Comparison of ENCODE assay signal across 21 cellular contexts in genomic region chr13:99013951-99014350, GRCh38.
"Had no signal": no experiment of that assay in that cellular context is flagged by ENCODE, and none has a peak within 500 bp of the region (broad histone marks: within the 10 kb centered on the region; RNA-seq: fewer than 3 reads in every experiment).

No MANE protein-coding gene starts in this region.

- H3K27ac ChIP-seq: breast epithelium, left ventricle myocardium inferior, pancreas, sigmoid colon, spleen, thyroid gland had no signal

- H3K9me3 ChIP-seq: breast epithelium, left ventricle myocardium inferior, mucosa of descending colon, pancreas, sigmoid colon, spleen, thyroid gland had no signal

- H3K27ac Mint-ChIP-seq: activated naive CD8-positive, alpha-beta T cell treated with anti-CD3 and anti-CD28 coated beads, Interleukin-2, amount 50 U/mL, for 24 hours; naive B cell had no signal

- H3K4me3 ChIP-seq: breast epithelium, left ventricle myocardium inferior, mucosa of descending colon, pancreas, sigmoid colon, spleen, thyroid gland had no signal

- H3K36me3 Mint-ChIP-seq: naive B cell had no signal

- H3K9me3 Mint-ChIP-seq: activated naive CD4-positive, alpha-beta T cell treated with anti-CD3 and anti-CD28 coated beads, Interleukin-2, amount 10 ng/mL, durations not matched to agents 7 days and 5 days; activated naive CD8-positive, alpha-beta T cell treated with anti-CD3 and anti-CD28 coated beads, Interleukin-2, amount 50 U/mL, for 24 hours; naive B cell had no signal

- H3K27me3 Mint-ChIP-seq: activated naive CD4-positive, alpha-beta T cell treated with anti-CD3 and anti-CD28 coated beads, Interleukin-2, amount 10 ng/mL, durations not matched to agents 7 days and 5 days; activated naive CD8-positive, alpha-beta T cell treated with anti-CD3 and anti-CD28 coated beads, Interleukin-2, amount 50 U/mL, for 24 hours had no signal

- H3K4me1 ChIP-seq: breast epithelium, pancreas had no signal

- H3K4me3 Mint-ChIP-seq: activated naive CD4-positive, alpha-beta T cell treated with anti-CD3 and anti-CD28 coated beads, Interleukin-2, amount 10 ng/mL, durations not matched to agents 7 days and 5 days; activated naive CD8-positive, alpha-beta T cell treated with anti-CD3 and anti-CD28 coated beads, Interleukin-2, amount 50 U/mL, for 24 hours; naive B cell had no signal

- H3K27me3 ChIP-seq: breast epithelium, pancreas, sigmoid colon, spleen, thyroid gland had no signal

- ATAC-seq: activated naive CD8-positive, alpha-beta T cell treated with anti-CD3 and anti-CD28 coated beads, Interleukin-2, amount 50 U/mL, for 24 hours; mucosa of descending colon; pancreas had no signal

- H3K36me3 ChIP-seq: breast epithelium, left ventricle myocardium inferior, pancreas, sigmoid colon, spleen, thyroid gland had no signal

- DNase-seq: activated CD4-positive, alpha-beta T cell treated with anti-CD3 and anti-CD28 coated beads for 1 hour; activated CD8-positive, alpha-beta memory T cell treated with anti-CD3 and anti-CD28 coated beads for 24 hours; activated CD8-positive, alpha-beta memory T cell treated with anti-CD3 and anti-CD28 coated beads, Interleukin-2, amount 50 U/mL, for 48 hours; activated effector memory CD4-positive, alpha-beta T cell treated with Interleukin-2 at 50 U/mL for 16 hours; activated naive CD4-positive, alpha-beta T cell treated with anti-CD3 and anti-CD28 coated beads, Interleukin-2, amount 10 ng/mL, durations not matched to agents 7 days and 5 days; activated naive CD8-positive, alpha-beta T cell treated with anti-CD3 and anti-CD28 coated beads, Interleukin-2, amount 50 U/mL, for 24 hours; activated T-cell treated with anti-CD3 and anti-CD28 coated beads, Interleukin-2, amount 50 U/mL, for 48 hours; aorta; effector CD8-positive, alpha-beta T cell; foreskin fibroblast; glutamatergic neuron; hippocampal formation; left ventricle myocardium inferior; mucosa of descending colon; naive B cell; pancreas; sigmoid colon; spleen; stimulated activated naive CD4-positive, alpha-beta T cell; thyroid gland had no signal
